Comparison of ENCODE assay signal across 2 cellular contexts in genomic region chr20:40542065-40542464, GRCh38.
A peak's percentile ranks its signal among the peaks of the same experiment; 100 is the strongest.
TF ChIP-seq lines count a peak whose summit lies in the region.

No MANE protein-coding gene starts in this region.

TF ChIP-seq in liver, 16 proteins besides CTCF, POLR2A, EP300 and RAD21 (continued from another document):
- TF ChIP-seq MAX (IDR thresholded peaks at IDR 0.05) (no peak), HNF4A (conservative IDR thresholded peaks at IDR 0.05) (peak; percentile 46 to 61), ZBTB33 (IDR thresholded peaks at IDR 0.05) (no peak)

TF ChIP-seq in HepG2, 621 proteins besides CTCF, POLR2A, EP300 and RAD21 (continued from another document):
- TF ChIP-seq ATF2 (CRISPR knock-in tag; IDR thresholded peaks at IDR 0.05) = no peak
- TF ChIP-seq TBL1XR1 (IDR thresholded peaks at IDR 0.05; ENCODE audit: borderline replicate concordance, low read length, partially characterized antibody) = no peak
- no peak for TF ChIP-seq ZNF343 (CRISPR knock-in tag; IDR thresholded peaks at IDR 0.05)
- no peak for TF ChIP-seq MNT (IDR thresholded peaks at IDR 0.05)
- no peak for TF ChIP-seq ZNF770 (CRISPR knock-in tag; IDR thresholded peaks at IDR 0.05)
- no peak for TF ChIP-seq MAF1 (CRISPR knock-in tag; IDR thresholded peaks at IDR 0.05; ENCODE audit: borderline replicate concordance)
- TF ChIP-seq E2F2 (CRISPR knock-in tag; IDR thresholded peaks at IDR 0.05; ENCODE audit: borderline replicate concordance) = no peak
- TF ChIP-seq FOSL1 (CRISPR knock-in tag; IDR thresholded peaks at IDR 0.05; ENCODE audit: borderline replicate concordance) = no peak
- TF ChIP-seq ELF3 (CRISPR knock-in tag; IDR thresholded peaks at IDR 0.05) = no peak
- no peak for TF ChIP-seq ZNF609 (CRISPR knock-in tag; IDR thresholded peaks at IDR 0.05; ENCODE audit: borderline replicate concordance)
- no peak for TF ChIP-seq SMARCC2 (IDR thresholded peaks at IDR 0.05)
- no peak for TF ChIP-seq MLX (CRISPR knock-in tag; IDR thresholded peaks at IDR 0.05)
- no peak for TF ChIP-seq SALL1 (CRISPR knock-in tag; IDR thresholded peaks at IDR 0.05)
